8 cellular contexts compared by ENCODE assay signal in genomic region chr19:42325896-42326771, GRCh38. TPM values are rescaled to one million over a fixed set of nuclear protein-coding genes. Genes with fewer than 3 reads are reported as not detected.
DNase-seq lines count a peak whose midpoint lies in the region; ATAC-seq and TF ChIP-seq lines count a peak whose summit lies in the region.

No MANE protein-coding gene starts in this region.

- TF ChIP-seq CTCF in RWPE1 (conservative IDR thresholded peaks at IDR 0.05; ENCODE audit: low read depth) (no peak; the same call in 1 of the 2 replicates), cardiac fibroblast (IDR thresholded peaks at IDR 0.05; ENCODE audit: low read depth, low read length) (no peak), left lung (IDR thresholded peaks at IDR 0.05) (no peak), testis (IDR thresholded peaks at IDR 0.05) (peak in 1 of 3 experiments; percentile 9)

- H3K4me1 ChIP-seq in left lung (peaks cover 16 to 37% of the 10 kb centered on the region in 2 donors), testis (peaks cover 22% of the 10 kb centered on the region)

- WGBS in testis, 2 donors = 2 to 3% methylated on average over 24 to 32 of the region's 37 CpGs

- POLR2A ChIA-PET in RWPE1 (lab: Yijun Ruan, JAX; ENCODE audit: low non-redundant PET) = no interaction called here

- no peak for TF ChIP-seq POLR2A in testis (IDR thresholded peaks at IDR 0.05)

- no peaks in the 10 kb centered on the region for H3K36me3 ChIP-seq in left lung
- H3K36me3 ChIP-seq in testis (ENCODE audit: low read depth, missing control alignments) = no peaks in the 10 kb centered on the region

- H3K27ac ChIP-seq in RWPE1 (peak overlapping the region; percentile 78), left lung (peak overlapping the region; percentile 48 to 79), testis (peak overlapping the region; percentile 55 to 71)

- CTCF ChIA-PET in RWPE1 (lab: Yijun Ruan, JAX) = interaction anchor here (0.7 kb wide), 1 partner anchor 18 kb away, joined by 3 read pairs; no protein-coding TSS in a partner anchor

- H3K4me3 ChIP-seq in cardiac fibroblast (replicated peaks in 1 of 2; ENCODE audit: low read depth in 2 of 2, low read length in 2 of 2) (peak overlapping the region; percentile 77 to 83), left lung (peak overlapping the region; percentile 89 to 98), testis (peak overlapping the region; percentile 83 to 85)

- H3K9me3 ChIP-seq in left lung (no peaks in the 10 kb centered on the region), testis (no peaks in the 10 kb centered on the region)

- intact Hi-C loops in left lung (cut with DNase I) = no loop called here
- intact Hi-C loops in testis (cut with DNase I; ENCODE audit: low total_unique reads) = no loop called here

- peaks cover 22 to 39% of the 10 kb centered on the region in 2 donors for H3K27me3 ChIP-seq in left lung
- no peaks in the 10 kb centered on the region for H3K27me3 ChIP-seq in testis

- peak; percentile 8 for ATAC-seq in HG02870 (IDR thresholded peaks at IDR 0.05; ENCODE audit: unreplicated experiment)
- peak; percentile 35 for ATAC-seq in left lung

- DNase-seq in NCI-H146 (lab: John Stamatoyannopoulos, UW) (peak; percentile 48), NCI-H146 treated with DMSO at 0.1 percent for 48 hours (lab: John Stamatoyannopoulos, UW; ENCODE audit: unreplicated experiment) (no peak), RWPE1 (ENCODE audit: low spot score) (peak; percentile 17), cardiac fibroblast (ENCODE audit: low read depth in 2 of 2) (no peak), left lung (no peak), testis (no peak), AG08396 (ENCODE audit: low spot score) (no peak)

RNA-seq across cellular contexts. Expression of gene MEGF8, which starts 0.7 kb away (rescaled TPM):
- total RNA-seq in left lung (10 to 100 TPM; 15.7 to 24.9 TPM), testis (10 to 100 TPM; 26.9 to 27.3 TPM)
- 18.8 TPM for polyA plus RNA-seq in testis (ENCODE audit: insufficient read depth, low read depth, low replicate concordance)

RNA-seq across cellular contexts. Expression of gene TMEM145, which starts 13.0 kb away (rescaled TPM):
- total RNA-seq in left lung (under 1 TPM; 0.21 to 0.32 TPM), testis (10 to 100 TPM in 1 of 2 donors, 1 to 10 TPM in 1; 7.2 to 12.3 TPM)
- polyA plus RNA-seq in testis (ENCODE audit: insufficient read depth, low read depth, low replicate concordance) = 6.9 TPM

RNA-seq across cellular contexts. Expression of gene PAFAH1B3, which starts 23.7 kb away (rescaled TPM):
- total RNA-seq in left lung (10 to 100 TPM; 25.0 to 25.7 TPM), testis (10 to 100 TPM; 50.7 to 66.7 TPM)
- 45.1 TPM for polyA plus RNA-seq in testis (ENCODE audit: insufficient read depth, low read depth, low replicate concordance)

RNA-seq across cellular contexts. Expression of gene PRR19, which starts 24.2 kb away (rescaled TPM):
- 1 to 10 TPM; 1.1 TPM for total RNA-seq in left lung
- 10 to 100 TPM; 16.8 to 18.3 TPM for total RNA-seq in testis
- 37.4 TPM for polyA plus RNA-seq in testis (ENCODE audit: insufficient read depth, low read depth, low replicate concordance)

RNA-seq across cellular contexts. Expression of gene CIC, which starts 57.1 kb away (rescaled TPM):
- total RNA-seq in left lung (10 to 100 TPM; 59.8 to 76.1 TPM), testis (100 to 1,000 TPM; 163 to 181 TPM)
- 95.6 TPM for polyA plus RNA-seq in testis (ENCODE audit: insufficient read depth, low read depth, low replicate concordance)

Comparison
In these comparisons a context has a peak if more than half of its experiments do, and no peak if none do; other contexts are left out.
1. DNase-seq: peak in NCI-H146 (single experiment) and RWPE1 (single experiment); none in NCI-H146 treated with DMSO at 0.1 percent for 48 hours (single experiment), cardiac fibroblast (0 of 2), left lung (0 of 2), testis (single experiment) and AG08396 (single experiment).
2. RNA of gene TMEM145, which starts 13.0 kb away (total RNA-seq): 7.2 to 12.3 TPM in testis; 0.21 to 0.32 TPM in left lung; every median in the first group is over 4 times any median in the second.
3. Peak in every context shown above with its lines, with median percentiles within 50 percentile points of each other: H3K27ac ChIP-seq and H3K4me3 ChIP-seq.